Comparison of ENCODE assay signal across 13 cellular contexts in the genomic region with DNA sequence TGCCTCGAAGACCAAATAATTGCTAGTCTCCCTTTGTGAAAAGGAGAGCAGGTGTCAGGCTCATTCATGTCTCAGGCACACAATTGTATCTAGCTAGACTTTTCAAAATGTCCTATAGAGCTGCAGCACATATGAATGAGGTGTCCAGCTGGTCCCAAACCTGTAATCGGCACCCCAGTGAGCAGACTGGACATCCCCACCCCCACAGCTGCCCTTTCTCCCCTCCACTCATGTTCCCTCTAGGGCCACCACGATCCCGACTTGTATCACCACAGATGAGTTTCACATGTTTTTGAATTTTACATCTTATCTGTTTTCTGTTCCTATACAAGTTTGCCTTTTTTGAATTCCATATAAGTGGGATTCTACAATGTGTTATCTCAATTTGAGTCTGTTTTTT.
"Had no signal": no experiment of that assay in that cellular context is flagged by ENCODE, and none has a peak within 500 bp of the region (broad histone marks: within the 10 kb centered on the region; RNA-seq: fewer than 3 reads in every experiment).

No MANE protein-coding gene starts in this region.

- H3K27me3 ChIP-seq: left lung, right atrium auricular region had no signal

- H3K4me3 ChIP-seq: left lung, right atrium auricular region, smooth muscle cell had no signal

- ATAC-seq: activated CD8-positive, alpha-beta T cell treated with anti-CD3 and anti-CD28 coated beads for 36 hours; foreskin keratinocyte; left lung; stimulated activated effector memory CD8-positive, alpha-beta T cell treated with anti-CD3 and anti-CD28 coated beads, Interleukin-12 subunit alpha, Interleukin-12 subunit beta, amount 100 ng/mL, for 72 hours had no signal

- H3K27ac ChIP-seq: foreskin keratinocyte, left lung, neutrophil had no signal

- DNase-seq: activated CD4-positive, alpha-beta T cell treated with anti-CD3 and anti-CD28 coated beads for 4 hours; activated CD8-positive, alpha-beta memory T cell treated with anti-CD3 and anti-CD28 coated beads, Interleukin-2, amount 50 U/mL, for 4 hours; activated CD8-positive, alpha-beta T cell treated with anti-CD3 and anti-CD28 coated beads for 36 hours; foreskin keratinocyte; islet precursor cell; left lung; mesenchymal stem cell; T-helper 9 cell; trophoblast cell had no signal

- H3K36me3 ChIP-seq: left lung, neutrophil, right atrium auricular region had no signal

- H3K9me3 ChIP-seq: left lung, neutrophil, right atrium auricular region had no signal

- H3K4me2 ChIP-seq: smooth muscle cell had no signal
